In genomic region chr13:94057618-94058017, GRCh38 we compare ENCODE assay signal across 35 cellular contexts.
"Had no signal": no experiment of that assay in that cellular context is flagged by ENCODE, and none has a peak within 500 bp of the region (broad histone marks: within the 10 kb centered on the region; RNA-seq: fewer than 3 reads in every experiment).

No MANE protein-coding gene starts in this region.

- H3K9me3 Mint-ChIP-seq: activated B cell treated with CpG ODN at 0.5 μM for 24 hours; activated CD8-positive, alpha-beta T cell treated with anti-CD3 and anti-CD28 coated beads for 36 hours; activated T-cell treated with anti-CD3 and anti-CD28 coated beads, Interleukin-2, amount 50 U/mL, for 4 hours; activated T-helper 17 cell treated with anti-CD3 and anti-CD28 coated beads, Interleukin-2, amount 50 U/mL, for 72 hours; brain; central memory CD8-positive, alpha-beta T cell; dendritic cell treated with granulocyte-macrophage colony-stimulating factor and Interleukin-4, amounts not matched to agents 40 ng/mL and 50 ng/mL, for 4 days; endodermal cell; T-helper 2 cell treated with Interferon-gamma antibody and Interleukin-4, amounts not matched to agents 5 μg/mL and 100 μg/mL, for 36 hours had no signal

- H3K36me3 ChIP-seq: adrenal gland, breast epithelium, cardiac muscle cell, gastrocnemius medialis, heart left ventricle, WERI-Rb-1 had no signal

- H3K27me3 Mint-ChIP-seq: activated B cell treated with CpG ODN at 0.5 μM for 24 hours; dendritic cell treated with granulocyte-macrophage colony-stimulating factor and Interleukin-4, amounts not matched to agents 40 ng/mL and 50 ng/mL, for 4 days had no signal

- H3K27ac Mint-ChIP-seq: activated B cell treated with CpG ODN at 0.5 μM for 24 hours; activated CD8-positive, alpha-beta T cell treated with anti-CD3 and anti-CD28 coated beads for 36 hours; activated naive CD8-positive, alpha-beta T cell; activated T-helper 17 cell treated with anti-CD3 and anti-CD28 coated beads, Interleukin-2, amount 50 U/mL, for 72 hours; brain; dendritic cell treated with granulocyte-macrophage colony-stimulating factor and Interleukin-4, amounts not matched to agents 40 ng/mL and 50 ng/mL, for 4 days; endodermal cell; T-helper 17 cell; T-helper 2 cell treated with Interferon-gamma antibody and Interleukin-4, amounts not matched to agents 5 μg/mL and 100 μg/mL, for 36 hours had no signal

- H3K4me3 ChIP-seq: adrenal gland, breast epithelium, cardiac muscle cell, coronary artery, dorsolateral prefrontal cortex, gastrocnemius medialis, heart left ventricle had no signal

- H3K4me3 Mint-ChIP-seq: activated B cell treated with CpG ODN at 0.5 μM for 24 hours; activated CD8-positive, alpha-beta T cell treated with anti-CD3 and anti-CD28 coated beads for 36 hours; activated naive CD8-positive, alpha-beta T cell; activated T-cell treated with anti-CD3 and anti-CD28 coated beads, Interleukin-2, amount 50 U/mL, for 4 hours; activated T-helper 17 cell treated with anti-CD3 and anti-CD28 coated beads, Interleukin-2, amount 50 U/mL, for 72 hours; brain; central memory CD8-positive, alpha-beta T cell; dendritic cell treated with granulocyte-macrophage colony-stimulating factor and Interleukin-4, amounts not matched to agents 40 ng/mL and 50 ng/mL, for 4 days; endodermal cell; T-helper 17 cell; T-helper 2 cell treated with Interferon-gamma antibody and Interleukin-4, amounts not matched to agents 5 μg/mL and 100 μg/mL, for 36 hours had no signal

- H3K9me3 ChIP-seq: adrenal gland, breast epithelium, gastrocnemius medialis, heart left ventricle had no signal

- H3K27me3 ChIP-seq: adrenal gland, breast epithelium, cardiac muscle cell, dorsolateral prefrontal cortex, foreskin keratinocyte, gastrocnemius medialis, heart left ventricle had no signal

- H3K4me1 ChIP-seq: adrenal gland, breast epithelium, foreskin keratinocyte, gastrocnemius medialis, heart left ventricle had no signal

- H3K4me1 Mint-ChIP-seq: activated B cell treated with CpG ODN at 0.5 μM for 24 hours; activated T-helper 17 cell treated with anti-CD3 and anti-CD28 coated beads, Interleukin-2, amount 50 U/mL, for 72 hours; central memory CD8-positive, alpha-beta T cell; T-helper 17 cell had no signal

- H3K36me3 Mint-ChIP-seq: activated naive CD8-positive, alpha-beta T cell; brain had no signal

- H3K27ac ChIP-seq: adrenal gland, breast epithelium, cardiac muscle cell, coronary artery, dorsolateral prefrontal cortex, foreskin keratinocyte, gastrocnemius medialis, heart left ventricle, WERI-Rb-1 had no signal

- ATAC-seq: activated CD4-positive, CD25-positive, alpha-beta regulatory T cell treated with anti-CD3 and anti-CD28 coated beads, Interleukin-2, amount 50 U/mL, for 24 hours; activated CD8-positive, alpha-beta T cell treated with anti-CD3 and anti-CD28 coated beads for 36 hours; activated T-cell treated with anti-CD3 and anti-CD28 coated beads, Interleukin-2, amount 50 U/mL, for 4 hours; activated T-helper 17 cell treated with anti-CD3 and anti-CD28 coated beads, Interleukin-2, amount 50 U/mL, for 72 hours; esophagus mucosa; foreskin keratinocyte; gastrocnemius medialis; heart left ventricle; T-helper 17 cell had no signal

- DNase-seq: activated B cell treated with CpG ODN at 0.5 μM for 24 hours; activated CD4-positive, alpha-beta T cell treated with anti-CD3 and anti-CD28 coated beads for 48 hours; activated CD4-positive, alpha-beta T cell treated with anti-CD3 and anti-CD28 coated beads, Interleukin-2, amount 50 U/mL, for 1 hour; activated CD4-positive, alpha-beta T cell treated with anti-CD3 and anti-CD28 coated beads, Interleukin-2, amount 50 U/mL, for 48 hours; activated CD8-positive, alpha-beta memory T cell treated with anti-CD3 and anti-CD28 coated beads for 24 hours; activated CD8-positive, alpha-beta T cell treated with anti-CD3 and anti-CD28 coated beads for 36 hours; activated effector memory CD4-positive, alpha-beta T cell treated with Interleukin-2 at 50 U/mL for 16 hours; activated gamma-delta T cell treated with Interleukin-2 at 50 U/mL for 16 hours; activated naive CD4-positive, alpha-beta T cell treated with anti-CD3 and anti-CD28 coated beads, Interleukin-2, amount 50 U/mL, for 16 hours; activated naive CD4-positive, alpha-beta T cell treated with Interleukin-2 at 50 U/mL for 16 hours; activated T-cell treated with anti-CD3 and anti-CD28 coated beads, Interleukin-2, amount 50 U/mL, for 4 hours; adrenal gland; amygdala; aorta; dorsolateral prefrontal cortex; effector memory CD4-positive, alpha-beta T cell; endodermal cell; foreskin keratinocyte; gastrocnemius medialis; glutamatergic neuron; heart left ventricle; T-helper 17 cell; T1000; WERI-Rb-1 had no signal
